Comparison of ENCODE assay signal across 8 cellular contexts in genomic region chr12:108635201-108635996, GRCh38. TPM values are rescaled to one million over a fixed set of nuclear protein-coding genes. Genes with fewer than 3 reads are reported as not detected.
DNase-seq lines count a peak whose midpoint lies in the region; ATAC-seq and TF ChIP-seq lines count a peak whose summit lies in the region.

No MANE protein-coding gene starts in this region.

- ATAC-seq in GM18511 (IDR thresholded peaks at IDR 0.05; ENCODE audit: unreplicated experiment) (peak; percentile 56), GM21526 (IDR thresholded peaks at IDR 0.05; ENCODE audit: low FRiP score, unreplicated experiment) (peak; percentile 55), HG03565 (IDR thresholded peaks at IDR 0.05; ENCODE audit: unreplicated experiment) (peak; percentile 39), WTC11 (no peak; the same call in 1 of the 2 replicates)

- H3K36me3 Mint-ChIP-seq in WTC11 = no peaks in the 10 kb centered on the region

- H3K27me3 Mint-ChIP-seq in WTC11 (ENCODE audit: low read depth) = no peaks in the 10 kb centered on the region

- no peaks in the 10 kb centered on the region for H3K9me3 Mint-ChIP-seq in WTC11

- H3K27ac Mint-ChIP-seq in WTC11 = peak overlapping the region; percentile 18

- peaks cover 57% of the 10 kb centered on the region for H3K4me1 Mint-ChIP-seq in WTC11

- no peak for TF ChIP-seq CTCF in WTC11 (IDR thresholded peaks at IDR 0.05)

- POLR2A ChIA-PET in WTC11 (lab: Charles Lee) = no interaction called here

- no peak for DNase-seq in WTC11 (ENCODE audit: low spot score)
- DNase-seq in medulla oblongata (ENCODE audit: extremely low spot score) = peak; percentile 44
- no peak for DNase-seq in Ammon's horn (ENCODE audit: low spot score)
- DNase-seq in superior temporal gyrus (ENCODE audit: extremely low spot score) = no peak
- DNase-seq in amniotic stem cell (lab: John Stamatoyannopoulos, UW) = no peak

- no peak overlapping the region for H3K4me3 Mint-ChIP-seq in WTC11

- CTCF ChIA-PET in WTC11 (lab: Charles Lee) = interaction anchor here (0.8 to 1.9 kb wide), 8 partner anchors 12 to 182 kb away, joined by 3 to 6 read pairs (median 4); no protein-coding TSS in a partner anchor

TF ChIP-seq in WTC11, 78 proteins besides CTCF, POLR2A, EP300 and RAD21:
- TF ChIP-seq USF2 (CRISPR knock-in tag; IDR thresholded peaks at IDR 0.05) (peak; percentile 33), TCF7 (CRISPR knock-in tag; IDR thresholded peaks at IDR 0.05; ENCODE audit: low read depth) (no peak), ZNF138 (CRISPR knock-in tag; conservative IDR thresholded peaks at IDR 0.05) (no peak), MAX (CRISPR knock-in tag; IDR thresholded peaks at IDR 0.05) (peak; percentile 38; the same call in 1 of the 2 replicates), JUN (CRISPR knock-in tag; IDR thresholded peaks at IDR 0.05) (no peak), FOXP1 (CRISPR knock-in tag; IDR thresholded peaks at IDR 0.05; ENCODE audit: borderline replicate concordance) (no peak), JAZF1 (CRISPR knock-in tag; IDR thresholded peaks at IDR 0.05) (no peak)
TF ChIP-seq in WTC11: peak in this region for 2.

RNA-seq across cellular contexts. Expression of gene SELPLG, which starts 1.7 kb away (rescaled TPM):
- 0.18 to 0.46 TPM (median 0.21 TPM) in 3 replicates for total RNA-seq in WTC11 (2021)

RNA-seq across cellular contexts. Expression of gene TMEM119, which starts 37.5 kb away (rescaled TPM):
- total RNA-seq in WTC11 (2021) = 0.16 to 0.25 TPM (median 0.20 TPM) in 3 replicates
